ENCODE assay signal across 15 cellular contexts in the genomic region with DNA sequence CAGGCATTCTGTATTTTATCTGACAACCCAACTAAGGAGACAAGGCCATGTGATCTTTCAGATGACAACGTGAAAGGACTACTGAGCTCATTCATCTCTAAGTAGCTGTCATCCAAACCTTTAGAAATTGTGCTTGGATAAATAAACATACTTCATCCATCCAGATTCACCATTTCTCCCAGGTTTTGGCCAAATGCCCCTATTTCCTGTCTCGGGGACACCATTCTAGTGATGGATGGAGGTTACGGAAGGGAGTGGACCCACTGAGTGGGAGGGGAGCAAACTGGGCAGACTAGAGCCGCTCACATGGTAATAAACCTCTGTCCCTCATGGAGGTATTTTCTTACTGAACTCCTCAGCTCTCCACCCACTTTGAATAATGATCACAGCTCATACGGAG.
DNase-seq lines count a peak whose midpoint lies in the region; ATAC-seq and TF ChIP-seq lines count a peak whose summit lies in the region.
"Had no signal": no experiment of that assay in that cellular context is flagged by ENCODE, and none has a peak within 500 bp of the region (broad histone marks: within the 10 kb centered on the region; RNA-seq: fewer than 3 reads in every experiment).

No MANE protein-coding gene starts in this region.

- WGBS in transverse colon (ENCODE audit: low coverage in 1 of 2), 2 donors = 74% methylated on average over 5 of the region's 5 CpGs; no CpG with 5 or more reads in 1 of the 2 donors

- TF ChIP-seq CTCF in natural killer cell (IDR thresholded peaks at IDR 0.05) (no peak), vagina (IDR thresholded peaks at IDR 0.05) (no peak), transverse colon (IDR thresholded peaks at IDR 0.05) (no peak)

- in situ Hi-C loops in transverse colon (cut with MboI; ENCODE audit: low pct_ligation_motif_present in 1 of 4, low pct_unique_long_range_greater_than_20kb in 1 of 4, low sequenced_read_pairs in 3 of 4) = loop anchor here in 2 of 4 donors (10.0 kb wide), 2 partner anchors 310 to 380 kb away; no protein-coding TSS in a partner anchor

- intact Hi-C loops in natural killer cell (cut with micrococcal nuclease) (loop anchor here (5.0 kb wide), 1 partner anchor 308 kb away; no protein-coding TSS in a partner anchor), vagina (cut with DNase I) (no loop called here), transverse colon (cut with DNase I; ENCODE audit: low total_unique reads) (loop anchor here (10.0 kb wide), 2 partner anchors 170 to 300 kb away; a partner anchor contains a TSS)

- peak overlapping the region; percentile 45 for H3K27ac ChIP-seq in muscle layer of duodenum (ENCODE audit: low read length)
- H3K27ac ChIP-seq in vagina = peak overlapping the region; percentile 89
- no peak overlapping the region for H3K27ac ChIP-seq in transverse colon

- peak overlapping the region; percentile 8 to 74 for H3K27ac Mint-ChIP-seq in natural killer cell treated with Interleukin-12 subunit alpha and Interleukin-12 subunit beta and Interleukin-15 and Interleukin-18, amount 100 ng/mL, for 72 hours
- H3K27ac Mint-ChIP-seq in natural killer cell = no peak overlapping the region
- peak overlapping the region; percentile 83 for H3K27ac Mint-ChIP-seq in central memory CD8-positive, alpha-beta T cell (ENCODE audit: low read depth)

- H3K4me3 ChIP-seq in muscle layer of duodenum (ENCODE audit: low read depth in 1 of 2, low read length in 2 of 2) (no peak overlapping the region), vagina (no peak overlapping the region), transverse colon (no peak overlapping the region)

- no peaks in the 10 kb centered on the region for H3K9me3 ChIP-seq in muscle layer of duodenum (ENCODE audit: control insufficient read depth in 1 of 2, low read length in 2 of 2)
- H3K9me3 ChIP-seq in vagina = no peaks in the 10 kb centered on the region
- H3K9me3 ChIP-seq in transverse colon = no peaks in the 10 kb centered on the region

- DNase-seq in natural killer cell treated with Interleukin-12 subunit alpha and Interleukin-12 subunit beta and Interleukin-15 and Interleukin-18, amount 100 ng/mL, for 72 hours (ENCODE audit: low spot score) = no peak
- DNase-seq in natural killer cell (no peak), vagina (ENCODE audit: extremely low spot score in 2 of 2) (no peak), kidney tubule cell (ENCODE audit: low spot score) (no peak), HuH-7 (ENCODE audit: low spot score) (no peak), transverse colon (no peak)
- no peak for DNase-seq in central memory CD8-positive, alpha-beta T cell (ENCODE audit: low spot score in 2 of 2)
- DNase-seq: activated CD4-positive, alpha-beta T cell treated with anti-CD3 and anti-CD28 coated beads for 4 hours; activated naive CD4-positive, alpha-beta T cell treated with Interleukin-2 at 50 U/mL for 16 hours; effector memory CD4-positive, alpha-beta T cell; MM.1S; NCI-H524 treated with DMSO at 0.1 percent for 48 hours; OCI-M1 had no signal

- peaks cover 0 to 5% of the 10 kb centered on the region in 2 donors for H3K36me3 ChIP-seq in muscle layer of duodenum (ENCODE audit: control insufficient read depth in 1 of 2, insufficient read depth in 2 of 2, low read length in 2 of 2)
- no peaks in the 10 kb centered on the region for H3K36me3 ChIP-seq in vagina
- no peaks in the 10 kb centered on the region for H3K36me3 ChIP-seq in transverse colon

- no peaks in the 10 kb centered on the region for H3K9me3 Mint-ChIP-seq in natural killer cell treated with Interleukin-12 subunit alpha and Interleukin-12 subunit beta and Interleukin-15 and Interleukin-18, amount 100 ng/mL, for 72 hours
- H3K9me3 Mint-ChIP-seq in natural killer cell = no peaks in the 10 kb centered on the region
- no peaks in the 10 kb centered on the region for H3K9me3 Mint-ChIP-seq in central memory CD8-positive, alpha-beta T cell

- ATAC-seq in natural killer cell treated with Interleukin-12 subunit alpha and Interleukin-12 subunit beta and Interleukin-15 and Interleukin-18, amount 100 ng/mL, for 72 hours = no peak
- ATAC-seq in natural killer cell = no peak
- ATAC-seq in central memory CD8-positive, alpha-beta T cell (replicated peaks; ENCODE audit: extremely low read depth, poor library complexity, severe bottlenecking) = no peak

- H3K4me3 Mint-ChIP-seq in natural killer cell treated with Interleukin-12 subunit alpha and Interleukin-12 subunit beta and Interleukin-15 and Interleukin-18, amount 100 ng/mL, for 72 hours = no peak overlapping the region
- H3K4me3 Mint-ChIP-seq in natural killer cell = no peak overlapping the region
- no peak overlapping the region for H3K4me3 Mint-ChIP-seq in central memory CD8-positive, alpha-beta T cell
- H3K4me3 Mint-ChIP-seq: stimulated activated naive CD8-positive, alpha-beta T cell treated with anti-CD3 and anti-CD28 coated beads, Interleukin-15, Interleukin-2, amounts not matched to agents 100 ng/mL and 50 ng/mL, for 24 hours had no signal

- H3K4me1 ChIP-seq in muscle layer of duodenum (ENCODE audit: control insufficient read depth in 1 of 2, insufficient read depth in 2 of 2, low read length in 2 of 2) (peaks cover 0 to 3% of the 10 kb centered on the region in 2 donors), vagina (peaks cover 20% of the 10 kb centered on the region), transverse colon (peaks cover 0 to 21% (median 4%) of the 10 kb centered on the region in 4 donors)

- no peak for TF ChIP-seq EP300 in transverse colon (IDR thresholded peaks at IDR 0.05; ENCODE audit: low read depth)

- no peaks in the 10 kb centered on the region for H3K27me3 Mint-ChIP-seq in natural killer cell treated with Interleukin-12 subunit alpha and Interleukin-12 subunit beta and Interleukin-15 and Interleukin-18, amount 100 ng/mL, for 72 hours
- H3K27me3 Mint-ChIP-seq in natural killer cell (ENCODE audit: low read depth in 2 of 2) = peaks cover 4 to 13% of the 10 kb centered on the region in 2 donors
- H3K27me3 Mint-ChIP-seq in central memory CD8-positive, alpha-beta T cell = no peaks in the 10 kb centered on the region
- H3K27me3 Mint-ChIP-seq: stimulated activated naive CD8-positive, alpha-beta T cell treated with anti-CD3 and anti-CD28 coated beads, Interleukin-15, Interleukin-2, amounts not matched to agents 100 ng/mL and 50 ng/mL, for 24 hours had no signal

- H3K4me1 Mint-ChIP-seq in natural killer cell treated with Interleukin-12 subunit alpha and Interleukin-12 subunit beta and Interleukin-15 and Interleukin-18, amount 100 ng/mL, for 72 hours (ENCODE audit: low read depth in 2 of 2) = peaks cover 6 to 22% of the 10 kb centered on the region in 2 donors
- H3K4me1 Mint-ChIP-seq in natural killer cell = peaks cover 5 to 6% of the 10 kb centered on the region in 2 donors
- peaks cover 15% of the 10 kb centered on the region for H3K4me1 Mint-ChIP-seq in central memory CD8-positive, alpha-beta T cell

- H3K27me3 ChIP-seq in muscle layer of duodenum (ENCODE audit: low read depth, low read length) = no peaks in the 10 kb centered on the region
- H3K27me3 ChIP-seq in vagina = no peaks in the 10 kb centered on the region
- H3K27me3 ChIP-seq in transverse colon = no peaks in the 10 kb centered on the region

- H3K36me3 Mint-ChIP-seq in natural killer cell treated with Interleukin-12 subunit alpha and Interleukin-12 subunit beta and Interleukin-15 and Interleukin-18, amount 100 ng/mL, for 72 hours = peaks cover 6% of the 10 kb centered on the region
- no peaks in the 10 kb centered on the region for H3K36me3 Mint-ChIP-seq in natural killer cell
- H3K36me3 Mint-ChIP-seq in central memory CD8-positive, alpha-beta T cell (ENCODE audit: insufficient read depth) = peaks cover 3% of the 10 kb centered on the region

- no peak for TF ChIP-seq POLR2A in vagina (IDR thresholded peaks at IDR 0.05)
- no peak for TF ChIP-seq POLR2A in transverse colon (IDR thresholded peaks at IDR 0.05)

Comparison
In these comparisons a context has a peak if more than half of its experiments do, and no peak if none do; other contexts are left out.
1. H3K27ac Mint-ChIP-seq: peak in natural killer cell treated with Interleukin-12 subunit alpha and Interleukin-12 subunit beta and Interleukin-15 and Interleukin-18, amount 100 ng/mL, for 72 hours (2 of 2) and central memory CD8-positive, alpha-beta T cell (single experiment); none in natural killer cell (0 of 2).
2. H3K27ac ChIP-seq: peak in muscle layer of duodenum (single experiment) and vagina (single experiment); none in transverse colon (0 of 4).